8 cellular contexts compared by ENCODE assay signal in genomic region chr19:41753936-41754529, GRCh38. TPM values are rescaled to one million over a fixed set of nuclear protein-coding genes. Genes with fewer than 3 reads are reported as not detected.
DNase-seq lines count a peak whose midpoint lies in the region; ATAC-seq lines count a peak whose summit lies in the region.

No MANE protein-coding gene starts in this region.

- H3K4ac ChIP-seq in mesenchymal stem cell (ENCODE audit: low read depth in 1 of 2, low read length in 2 of 2), result no peak overlapping the region

- no peak overlapping the region for H3K4me3 ChIP-seq in mesenchymal stem cell (ENCODE audit: insufficient read depth in 1 of 2, low read depth in 1 of 2, low read length in 2 of 2)

- no peak overlapping the region for H2BK12ac ChIP-seq in mesenchymal stem cell (ENCODE audit: low read length in 2 of 2)

- no peak overlapping the region for H2BK15ac ChIP-seq in mesenchymal stem cell (ENCODE audit: low read depth, poor library complexity, severe bottlenecking)

- H2AFZ ChIP-seq in mesenchymal stem cell (ENCODE audit: low read depth, low read length), result no peak overlapping the region

- DNase-seq in DMS79 treated with DMSO at 0.1 percent for 48 hours (lab: John Stamatoyannopoulos, UW), result peak; percentile 46
- DNase-seq in DMS79 (lab: John Stamatoyannopoulos, UW), result no peak
- peak; percentile 85 for DNase-seq in NCI-H1436 (lab: John Stamatoyannopoulos, UW)
- peak; percentile 36 for DNase-seq in cerebellar cortex (ENCODE audit: low spot score)
- DNase-seq in mesenchymal stem cell, result peak; percentile 6
- DNase-seq in stimulated activated CD8-positive, alpha-beta memory T cell treated with anti-CD3 and anti-CD28 coated beads, Interleukin-7, amount 100 ng/mL, for 24 hours (ENCODE audit: low read depth), result peak; percentile 56
- no peak for DNase-seq in cerebellar nuclear complex (lab: John Stamatoyannopoulos, UW)

- no peak overlapping the region for H3K18ac ChIP-seq in mesenchymal stem cell (ENCODE audit: low read depth in 1 of 2, low read length in 2 of 2)

- H2BK120ac ChIP-seq in mesenchymal stem cell (ENCODE audit: low read depth, low read length), result no peak overlapping the region

- H3K4me1 ChIP-seq in mesenchymal stem cell (ENCODE audit: control insufficient read depth, insufficient read depth, low read depth, low read length), result no peaks in the 10 kb centered on the region

- H2BK5ac ChIP-seq in mesenchymal stem cell (ENCODE audit: low read depth, low read length, poor library complexity, severe bottlenecking), result no peak overlapping the region

- no peaks in the 10 kb centered on the region for H3K36me3 ChIP-seq in mesenchymal stem cell (ENCODE audit: control insufficient read depth in 1 of 2, insufficient read depth in 2 of 2, low read depth in 1 of 2, low read length in 2 of 2)

- H3K79me1 ChIP-seq in mesenchymal stem cell (replicated peaks; ENCODE audit: low read length, poor library complexity, severe bottlenecking), result no peaks in the 10 kb centered on the region

- no peak overlapping the region for H2AK5ac ChIP-seq in mesenchymal stem cell (ENCODE audit: low read length, severe bottlenecking)

- no peak overlapping the region for H3K23ac ChIP-seq in mesenchymal stem cell (ENCODE audit: low read length in 2 of 2)

- H3K27me3 ChIP-seq in mesenchymal stem cell (ENCODE audit: control insufficient read depth in 1 of 2, insufficient read depth in 1 of 2, low read length in 2 of 2), result peaks cover 18 to 59% of the 10 kb centered on the region in 2 experiments

- no peaks in the 10 kb centered on the region for H3K9me3 ChIP-seq in mesenchymal stem cell (ENCODE audit: control insufficient read depth, low read length)

- no peak overlapping the region for H3K4me2 ChIP-seq in mesenchymal stem cell (ENCODE audit: low read length, poor library complexity, severe bottlenecking)

- peak; percentile 87 to 89 for ATAC-seq in activated CD4-positive, CD25-positive, alpha-beta regulatory T cell treated with anti-CD3 and anti-CD28 coated beads, Interleukin-2, amount 50 U/mL, for 24 hours

- no peak overlapping the region for H3K27ac ChIP-seq in mesenchymal stem cell (ENCODE audit: low read length, poor library complexity, severe bottlenecking)

- H3K9ac ChIP-seq in mesenchymal stem cell (ENCODE audit: low read length), result no peak overlapping the region

- H3K14ac ChIP-seq in mesenchymal stem cell (ENCODE audit: low read length in 2 of 2), result no peak overlapping the region

- no peak overlapping the region for H4K8ac ChIP-seq in mesenchymal stem cell (ENCODE audit: low read length)

- H4K91ac ChIP-seq in mesenchymal stem cell (ENCODE audit: low read length), result no peak overlapping the region

- 16% methylated on average over 2 of the region's 4 CpGs for WGBS in mesenchymal stem cell

RNA-seq across cellular contexts. Expression of gene CEACAM6, which starts 1.3 kb away (rescaled TPM):
- polyA plus RNA-seq in mesenchymal stem cell (2013, experiment 1 of 2), result not detected
- polyA plus RNA-seq in mesenchymal stem cell (2013, experiment 2 of 2), result not detected

RNA-seq across cellular contexts. Expression of gene CEACAM3, which starts 42.4 kb away (rescaled TPM):
- polyA plus RNA-seq in mesenchymal stem cell (2013, experiment 1 of 2), result not detected
- not detected for polyA plus RNA-seq in mesenchymal stem cell (2013, experiment 2 of 2)

RNA-seq across cellular contexts. Expression of gene CEACAM5, which starts 45.6 kb away (rescaled TPM):
- not detected for polyA plus RNA-seq in mesenchymal stem cell (2013, experiment 1 of 2)
- not detected for polyA plus RNA-seq in mesenchymal stem cell (2013, experiment 2 of 2)

Comparison
In these comparisons a context has a peak if more than half of its experiments do, and no peak if none do; other contexts are left out.
1. DNase-seq: peak in DMS79 treated with DMSO at 0.1 percent for 48 hours (single experiment), NCI-H1436 (single experiment), cerebellar cortex (single experiment), mesenchymal stem cell (single experiment) and stimulated activated CD8-positive, alpha-beta memory T cell treated with anti-CD3 and anti-CD28 coated beads, Interleukin-7, amount 100 ng/mL, for 24 hours (single experiment); none in DMS79 (single experiment) and cerebellar nuclear complex (0 of 2).